Comparison of ENCODE assay signal across 11 cellular contexts in the genomic region with DNA sequence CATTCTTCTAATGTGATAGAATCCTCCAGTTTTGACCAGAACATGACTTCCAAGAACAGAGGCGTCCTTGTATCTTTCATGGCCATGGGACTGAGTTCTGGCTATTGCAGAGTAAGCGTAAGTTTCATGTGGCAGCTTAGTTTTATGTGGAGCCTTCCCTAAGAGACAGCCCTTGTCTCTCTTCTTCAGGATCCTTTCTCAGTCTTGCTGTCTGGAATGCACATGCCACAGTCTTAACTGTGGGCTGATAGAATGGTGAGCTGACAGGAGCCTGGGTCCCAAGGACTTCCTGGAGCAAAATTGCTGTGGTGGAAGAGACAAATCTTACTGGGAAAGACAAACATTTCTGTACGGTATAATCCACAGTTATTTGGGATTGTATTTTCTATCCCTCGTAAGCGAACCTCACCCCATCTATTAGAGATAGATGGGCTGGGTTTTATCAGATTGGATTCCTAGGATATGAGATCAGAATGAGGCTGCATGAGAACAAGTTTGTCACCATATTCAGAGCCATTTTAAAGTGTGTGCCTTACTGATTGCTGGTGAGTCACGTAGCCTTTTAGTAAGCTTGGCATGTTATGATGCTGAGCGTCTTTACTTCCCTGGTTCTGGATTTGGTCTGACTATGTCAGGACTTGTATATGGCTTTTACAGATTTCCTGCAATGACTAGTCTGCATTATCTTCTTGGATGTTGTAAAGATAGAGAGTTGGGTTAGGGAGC. TPM values are rescaled to one million over a fixed set of nuclear protein-coding genes. Genes with fewer than 3 reads are reported as not detected.
DNase-seq lines count a peak whose midpoint lies in the region; ATAC-seq, FAIRE-seq and TF ChIP-seq lines count a peak whose summit lies in the region.
"Had no signal": no experiment of that assay in that cellular context is flagged by ENCODE, and none has a peak within 500 bp of the region (broad histone marks: within the 10 kb centered on the region; RNA-seq: fewer than 3 reads in every experiment).

No MANE protein-coding gene starts in this region.

- 55 to 60% methylated on average over 7 of the region's 7 CpGs for WGBS in esophagus squamous epithelium, 2 donors
- WGBS in HepG2 (ENCODE audit: low lambda C conversion rate) = 98% methylated on average over 7 of the region's 7 CpGs

- H3K9me3 ChIP-seq in esophagus squamous epithelium (no peaks in the 10 kb centered on the region), HepG2 (ENCODE audit: low read length) (no peaks in the 10 kb centered on the region)

- H3K36me3 ChIP-seq in esophagus squamous epithelium (no peaks in the 10 kb centered on the region), HepG2 (replicated peaks in 1 of 2; ENCODE audit: control insufficient read depth in 1 of 2, insufficient read depth in 2 of 2, low read length in 2 of 2) (no peaks in the 10 kb centered on the region)

- intact Hi-C loops in esophagus squamous epithelium (cut with DNase I) = no loop called here
- intact Hi-C loops in HepG2 (cut with micrococcal nuclease; ENCODE audit: unreplicated experiment) = no loop called here

- no peaks in the 10 kb centered on the region for H3K79me2 ChIP-seq in HepG2 (ENCODE audit: insufficient read depth, low read length)

- POLR2A ChIA-PET in HepG2 (lab: Yijun Ruan, JAX) = no interaction called here

- in situ Hi-C loops in KBM-7 (cut with MboI; ENCODE audit: low pct_unique_long_range_greater_than_20kb, low sequenced_read_pairs) (no loop called here), HepG2 (cut with HindIII; ENCODE audit: extremely low pct_ligation_motif_present, low pct_unique_long_range_greater_than_20kb) (no loop called here)

- TF ChIP-seq POLR2A in esophagus squamous epithelium (IDR thresholded peaks at IDR 0.05) (no peak), HepG2 (IDR thresholded peaks at IDR 0.05; ENCODE audit: insufficient read depth in 1 of 2, low read depth in 2 of 2, low read length in 2 of 2) (no peak)

- TF ChIP-seq CTCF in esophagus squamous epithelium (IDR thresholded peaks at IDR 0.05) (no peak), HepG2 (CRISPR knock-in tag; IDR thresholded peaks at IDR 0.05) (no peak)

- H3K4me1 ChIP-seq in esophagus squamous epithelium (peaks cover 0 to 16% (median 3%) of the 10 kb centered on the region in 3 donors), HepG2 (ENCODE audit: insufficient read depth, low read length) (peaks cover 12% of the 10 kb centered on the region)

- CTCF ChIA-PET in HepG2 (lab: Yijun Ruan, JAX; ENCODE audit: low intra/inter-chr PET ratio, low total read pairs) = no interaction called here

- H4K20me1 ChIP-seq in HepG2 (ENCODE audit: insufficient read depth, low read length) = no peaks in the 10 kb centered on the region

- no peak for FAIRE-seq in RCC 7860 (lab: Jason Lieb, UNC)
- no peak for FAIRE-seq in HepG2 (lab: Jason Lieb, UNC)

- H3K27me3 ChIP-seq in esophagus squamous epithelium = no peaks in the 10 kb centered on the region
- no peaks in the 10 kb centered on the region for H3K27me3 ChIP-seq in HepG2 (ENCODE audit: control insufficient read depth in 1 of 2, insufficient read depth in 2 of 2, low read length in 2 of 2)

- H3K4me3 ChIP-seq in esophagus squamous epithelium (no peak overlapping the region), HepG2 (replicated peaks in 1 of 3; ENCODE audit: insufficient read depth in 1 of 3, low read depth in 2 of 3, low read length in 3 of 3) (no peak overlapping the region)

- H3K4me2 ChIP-seq in HepG2 (ENCODE audit: low read depth, low read length) = no peak overlapping the region

- H3K9ac ChIP-seq in HepG2 (ENCODE audit: insufficient read depth, low read depth, low read length) = no peak overlapping the region

- no TSS peak for BruUV-seq in HepG2 (replicated peaks; lab: Mats Ljungman, UMichigan)

- ATAC-seq in HepG2 = no peak
- no peak for ATAC-seq in GM19395 (IDR thresholded peaks at IDR 0.05; ENCODE audit: unreplicated experiment)
- ATAC-seq: T-cell had no signal

- H2AFZ ChIP-seq in HepG2 (ENCODE audit: low read length) = no peak overlapping the region

- DNase-seq in GM04504 (ENCODE audit: low read depth) (peak; percentile 64), RCC 7860 (ENCODE audit: low spot score) (peak; percentile 78), esophagus squamous epithelium (lab: John Stamatoyannopoulos, UW) (no peak), pulmonary artery endothelial cell (ENCODE audit: low read depth, low spot score) (peak; percentile 30), KBM-7 (no peak), HepG2 (ENCODE audit: low spot score) (no peak), NCI-H2171 treated with DMSO at 0.1 percent for 48 hours (lab: John Stamatoyannopoulos, UW) (no peak)
- DNase-seq: DND-41, NCI-H524, T-cell had no signal

- TF ChIP-seq RAD21 in HepG2 (CRISPR knock-in tag; IDR thresholded peaks at IDR 0.05) = no peak

- TF ChIP-seq EP300 in HepG2 (IDR thresholded peaks at IDR 0.05; ENCODE audit: low read depth in 2 of 2, low read length in 2 of 2) (no peak), HepG2 (CRISPR knock-in tag; IDR thresholded peaks at IDR 0.05; ENCODE audit: borderline replicate concordance) (no peak)

- H3K27ac ChIP-seq in esophagus squamous epithelium = peak overlapping the region; percentile 37 to 71 (median 50)
- no peak overlapping the region for H3K27ac ChIP-seq in HepG2 (ENCODE audit: extremely low read length, insufficient read depth, low read length)

TF ChIP-seq in HepG2, 621 proteins besides CTCF, POLR2A, EP300 and RAD21 (continues in another document):
- no peak for TF ChIP-seq HNRNPLL (IDR thresholded peaks at IDR 0.05; ENCODE audit: low read depth, low read length, poor library complexity, severe bottlenecking)
- no peak for TF ChIP-seq ZNF672 (CRISPR knock-in tag; IDR thresholded peaks at IDR 0.05)
- no peak for TF ChIP-seq NRL (CRISPR knock-in tag; IDR thresholded peaks at IDR 0.05; ENCODE audit: borderline replicate concordance)
- no peak for TF ChIP-seq PTBP1 (IDR thresholded peaks at IDR 0.05; ENCODE audit: low read depth, low read length, poor library complexity, severe bottlenecking)
- no peak for TF ChIP-seq TOE1 (CRISPR knock-in tag; IDR thresholded peaks at IDR 0.05)
- TF ChIP-seq ZKSCAN8 (CRISPR knock-in tag; IDR thresholded peaks at IDR 0.05; ENCODE audit: borderline replicate concordance) = no peak
- TF ChIP-seq CEBPG (CRISPR knock-in tag; IDR thresholded peaks at IDR 0.05) = no peak
- TF ChIP-seq MAFF (IDR thresholded peaks at IDR 0.05; ENCODE audit: low read depth, low read length) = no peak
- no peak for TF ChIP-seq ZNF274 (CRISPR knock-in tag; IDR thresholded peaks at IDR 0.05)
- no peak for TF ChIP-seq ZSCAN30 (CRISPR knock-in tag; IDR thresholded peaks at IDR 0.05)
- no peak for TF ChIP-seq NFE2 (CRISPR knock-in tag; IDR thresholded peaks at IDR 0.05)
- TF ChIP-seq, protein P1, sequence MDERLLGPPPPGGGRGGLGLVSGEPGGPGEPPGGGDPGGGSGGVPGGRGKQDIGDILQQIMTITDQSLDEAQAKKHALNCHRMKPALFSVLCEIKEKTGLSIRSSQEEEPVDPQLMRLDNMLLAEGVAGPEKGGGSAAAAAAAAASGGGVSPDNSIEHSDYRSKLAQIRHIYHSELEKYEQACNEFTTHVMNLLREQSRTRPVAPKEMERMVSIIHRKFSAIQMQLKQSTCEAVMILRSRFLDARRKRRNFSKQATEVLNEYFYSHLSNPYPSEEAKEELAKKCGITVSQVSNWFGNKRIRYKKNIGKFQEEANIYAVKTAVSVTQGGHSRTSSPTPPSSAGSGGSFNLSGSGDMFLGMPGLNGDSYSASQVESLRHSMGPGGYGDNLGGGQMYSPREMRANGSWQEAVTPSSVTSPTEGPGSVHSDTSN (CRISPR knock-in tag; IDR thresholded peaks at IDR 0.05) = no peak

RNA-seq across cellular contexts. Expression of gene CDIN1, which starts 32.8 kb away (rescaled TPM):
- total RNA-seq in esophagus squamous epithelium (10 to 100 TPM in 3 of 4 donors, 1 to 10 TPM in 1; 8.3 to 28.4 (median 20.9) TPM), pulmonary artery endothelial cell (6.1 and 6.8 TPM in 2 replicates), HepG2 (2016; rRNA removed; fragmentation: Illumina TruSeq; extraction: Trizol) (9.8 and 12.4 TPM in 2 replicates)
- 1.4 and 1.9 TPM in 2 replicates for total RNA-seq in HepG2 (2016; cell fraction: cytosol; rRNA removed; fragmentation: Illumina TruSeq; extraction: Trizol; ENCODE audit: low read depth)
- 10.3 and 10.9 TPM in 2 replicates for total RNA-seq in HepG2 (2016; cell fraction: insoluble cytoplasmic fraction; rRNA removed; fragmentation: Illumina TruSeq; extraction: Trizol)
- 3.9 and 4.2 TPM in 2 replicates for total RNA-seq in HepG2 (2016; cell fraction: membrane; rRNA removed; fragmentation: Illumina TruSeq; extraction: Trizol)
- 23.6 and 25.7 TPM in 2 replicates for total RNA-seq in HepG2 (2016; cell fraction: nucleus; rRNA removed; fragmentation: Illumina TruSeq; extraction: Trizol)
- polyA plus RNA-seq in HepG2 (2011; rRNA removed) = 5.4 and 7.7 TPM in 2 replicates
- polyA plus RNA-seq in HepG2 (2011; cell fraction: cytosol; rRNA removed) = 3.8 and 5.0 TPM in 2 replicates
- polyA plus RNA-seq in HepG2 (2011; cell fraction: nucleus; rRNA removed) = 9.9 and 18.9 TPM in 2 replicates
- polyA plus RNA-seq in HepG2 (2012) = 4.9 and 6.7 TPM in 2 replicates
- polyA plus RNA-seq in HepG2 (2016; cell fraction: cytosol; fragmentation: Illumina TruSeq; extraction: Trizol; ENCODE audit: low read depth) = 1.2 and 1.6 TPM in 2 replicates
- polyA plus RNA-seq in HepG2 (2016; cell fraction: insoluble cytoplasmic fraction; fragmentation: Illumina TruSeq; extraction: Trizol; ENCODE audit: low read depth) = 11.5 and 12.6 TPM in 2 replicates
- polyA plus RNA-seq in HepG2 (2016; cell fraction: membrane; fragmentation: Illumina TruSeq; extraction: Trizol; ENCODE audit: low read depth) = 3.2 and 4.1 TPM in 2 replicates
- polyA plus RNA-seq in HepG2 (2016; cell fraction: nucleus; fragmentation: Illumina TruSeq; extraction: Trizol; ENCODE audit: insufficient read depth, low read depth) = 16.7 and 21.0 TPM in 2 replicates
- 20.4 and 39.0 TPM in 2 replicates for polyA minus RNA-seq in HepG2 (2011; rRNA and poly(A)+ RNA removed; ENCODE audit: low replicate concordance)
- 7.0 and 7.3 TPM in 2 replicates for polyA minus RNA-seq in HepG2 (2011; cell fraction: cytosol; rRNA and poly(A)+ RNA removed)
- 44.5 and 55.5 TPM in 2 replicates for polyA minus RNA-seq in HepG2 (2011; cell fraction: nucleus; rRNA and poly(A)+ RNA removed)

Comparison
In these comparisons a context has a peak if more than half of its experiments do, and no peak if none do; other contexts are left out.
1. DNase-seq: peak in GM04504 (single experiment), RCC 7860 (single experiment) and pulmonary artery endothelial cell (single experiment); none in esophagus squamous epithelium (single experiment), KBM-7 (single experiment), HepG2 (single experiment) and NCI-H2171 treated with DMSO at 0.1 percent for 48 hours (single experiment).